13 cellular contexts compared by ENCODE assay signal in the genomic region with DNA sequence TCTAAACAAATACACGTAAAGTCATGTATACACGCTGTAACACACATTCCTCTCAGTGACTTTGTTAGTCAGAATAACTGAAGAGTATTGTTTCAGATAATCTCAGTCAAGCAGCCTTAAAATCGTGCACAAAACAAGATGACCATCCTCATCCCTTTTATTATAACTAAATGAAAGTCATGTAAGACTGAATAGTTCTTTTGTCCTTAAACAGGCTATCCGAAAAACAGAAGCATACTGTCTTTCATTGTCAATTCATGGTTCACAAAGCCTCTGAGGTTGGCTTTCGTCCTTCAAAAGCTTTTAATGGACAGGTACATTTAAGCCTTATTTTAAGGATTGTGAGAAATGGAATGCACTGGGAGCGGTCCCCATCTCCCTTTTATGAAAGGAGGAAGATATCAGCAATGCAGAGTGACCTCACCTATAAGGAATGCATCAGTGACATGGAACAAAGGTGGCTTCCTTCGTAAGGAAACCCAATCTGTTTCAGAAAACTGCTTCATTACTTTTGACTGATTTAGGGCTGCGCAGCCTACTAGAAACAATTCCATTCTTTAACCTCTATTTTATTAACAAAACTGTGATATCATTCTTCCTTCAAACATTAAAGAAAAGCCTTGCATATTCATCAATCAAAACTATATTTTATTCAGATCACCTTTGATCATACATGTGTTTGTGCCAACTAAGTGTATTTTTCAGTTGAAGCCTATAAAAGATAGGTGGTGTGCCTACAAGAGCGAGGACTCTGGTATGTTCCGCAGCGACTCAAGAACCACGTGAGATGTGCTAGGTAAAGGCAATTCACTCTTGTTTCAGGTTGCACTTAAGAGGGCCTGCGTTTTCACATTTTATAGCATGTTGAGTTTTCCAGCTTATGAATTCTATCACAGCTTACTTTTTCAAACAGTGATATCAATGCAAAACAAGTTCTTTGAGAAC. TPM values are rescaled to one million over a fixed set of nuclear protein-coding genes. Genes with fewer than 3 reads are reported as not detected.
A peak's percentile ranks its signal among the peaks of the same experiment; 100 is the strongest.
DNase-seq lines count a peak whose midpoint lies in the region; ATAC-seq and TF ChIP-seq lines count a peak whose summit lies in the region.
"Had no signal": no experiment of that assay in that cellular context is flagged by ENCODE, and none has a peak within 500 bp of the region (broad histone marks: within the 10 kb centered on the region; RNA-seq: fewer than 3 reads in every experiment).

No MANE protein-coding gene starts in this region.

- no peak overlapping the region for H2AFZ ChIP-seq in MM.1S (ENCODE audit: low read length)

- CTCF ChIA-PET in Caco-2 (lab: Charles Lee): no interaction called here
- CTCF ChIA-PET in Panc1 (lab: Charles Lee): no interaction called here

- H3K4me3 Mint-ChIP-seq in Caco-2 (ENCODE audit: unreplicated experiment): peak overlapping the region; percentile 70
- no peak overlapping the region for H3K4me3 Mint-ChIP-seq in endothelial cell (ENCODE audit: unreplicated experiment)
- H3K4me3 Mint-ChIP-seq in mesothelial cell of epicardium: no peak overlapping the region
- H3K4me3 Mint-ChIP-seq: activated naive CD4-positive, alpha-beta T cell treated with anti-CD3 and anti-CD28 coated beads, Interleukin-2, amount 50 U/mL, for 24 hours had no signal

- no peaks in the 10 kb centered on the region for H3K9me2 ChIP-seq in MM.1S (replicated peaks; ENCODE audit: insufficient read depth, low read length)

- H3K9me3 ChIP-seq in Caco-2 (no peaks in the 10 kb centered on the region), Panc1 (ENCODE audit: control insufficient read depth, insufficient read depth, low read depth, low read length) (no peaks in the 10 kb centered on the region), MG63 (no peaks in the 10 kb centered on the region), MM.1S (replicated peaks; ENCODE audit: insufficient read depth, low read length) (no peaks in the 10 kb centered on the region)

- intact Hi-C loops in Caco-2 (cut with micrococcal nuclease; ENCODE audit: unreplicated experiment) (loop anchor here (1.0 kb wide), 2 partner anchors 18 to 42 kb away; no protein-coding TSS in a partner anchor), Panc1 (cut with micrococcal nuclease; ENCODE audit: unreplicated experiment) (no loop called here)

- no peaks in the 10 kb centered on the region for H3F3A ChIP-seq in MM.1S (ENCODE audit: insufficient read depth, low read length)

- H3K27me3 ChIP-seq in Caco-2 (replicated peaks; ENCODE audit: control insufficient read depth, insufficient read depth, low read length) (no peaks in the 10 kb centered on the region), Panc1 (ENCODE audit: control insufficient read depth, insufficient read depth, low read length) (no peaks in the 10 kb centered on the region), MG63 (no peaks in the 10 kb centered on the region), MM.1S (replicated peaks; ENCODE audit: insufficient read depth, low read length) (no peaks in the 10 kb centered on the region)

- TF ChIP-seq CTCF in Caco-2 (IDR thresholded peaks at IDR 0.05; ENCODE audit: insufficient read depth in 1 of 2, low read depth in 1 of 2, low read length in 1 of 2, severe bottlenecking in 1 of 2, unreplicated experiment in 1 of 2): no peak
- no peak for TF ChIP-seq CTCF in Panc1 (IDR thresholded peaks at IDR 0.05)
- no peak for TF ChIP-seq CTCF in endothelial cell (IDR thresholded peaks at IDR 0.05; ENCODE audit: unreplicated experiment)
- TF ChIP-seq CTCF in mesothelial cell of epicardium (IDR thresholded peaks at IDR 0.05; ENCODE audit: unreplicated experiment): no peak
- no peak for TF ChIP-seq CTCF in MM.1S (IDR thresholded peaks at IDR 0.05; ENCODE audit: low read length)

- H3K4me1 ChIP-seq in Caco-2 (peaks cover 75% of the 10 kb centered on the region), Panc1 (ENCODE audit: control insufficient read depth, insufficient read depth, low read length) (peaks cover 37% of the 10 kb centered on the region), MM.1S (ENCODE audit: low read length) (no peaks in the 10 kb centered on the region)

- H3K4me2 ChIP-seq in MM.1S (ENCODE audit: low read depth, low read length): no peak overlapping the region

- BruUV-seq in Caco-2 (replicated peaks; lab: Mats Ljungman, UMichigan) (TSS peak; percentile 96), Panc1 (replicated peaks; lab: Mats Ljungman, UMichigan) (no TSS peak)

- peaks cover 3% of the 10 kb centered on the region; the same call in 1 of the 2 replicates for H3K79me2 ChIP-seq in MM.1S (ENCODE audit: low read length)

- no peak overlapping the region for H3K9ac ChIP-seq in MM.1S (ENCODE audit: low read length)

- DNase-seq in Caco-2: peak; percentile 68
- no peak for DNase-seq in Panc1 (ENCODE audit: low read depth, low spot score)
- no peak for DNase-seq in endothelial cell (ENCODE audit: low spot score)
- no peak for DNase-seq in mesothelial cell of epicardium (ENCODE audit: low spot score in 2 of 2, unreplicated experiment in 2 of 2)
- DNase-seq in MG63: no peak
- DNase-seq in MM.1S: no peak
- DNase-seq: activated CD4-positive, CD25-positive, alpha-beta regulatory T cell treated with anti-CD3 and anti-CD28 coated beads, Interleukin-2, amount 50 U/mL, for 72 hours; effector memory CD4-positive, alpha-beta T cell; NCI-H1930; SHP77 had no signal

- in situ Hi-C loops in Panc1 (cut with HindIII; ENCODE audit: low pct_unique_long_range_greater_than_20kb, low sequenced_read_pairs): no loop called here

- H3K27me3 Mint-ChIP-seq in Caco-2 (ENCODE audit: insufficient read depth, unreplicated experiment) (no peaks in the 10 kb centered on the region), endothelial cell (ENCODE audit: unreplicated experiment) (no peaks in the 10 kb centered on the region), mesothelial cell of epicardium (ENCODE audit: low read depth) (no peaks in the 10 kb centered on the region)

- H3K27ac ChIP-seq in Panc1 (ENCODE audit: low read length): peak overlapping the region; percentile 51; the same call in 1 of the 2 replicates
- no peak overlapping the region for H3K27ac ChIP-seq in MM.1S (ENCODE audit: low read length)

- H3K4me1 Mint-ChIP-seq in Caco-2 (ENCODE audit: low read depth, unreplicated experiment): peaks cover 72% of the 10 kb centered on the region
- H3K4me1 Mint-ChIP-seq in endothelial cell (ENCODE audit: unreplicated experiment): peaks cover 53% of the 10 kb centered on the region
- H3K4me1 Mint-ChIP-seq in mesothelial cell of epicardium: peaks cover 64% of the 10 kb centered on the region
- H3K4me1 Mint-ChIP-seq: activated naive CD4-positive, alpha-beta T cell treated with anti-CD3 and anti-CD28 coated beads, Interleukin-2, amount 50 U/mL, for 24 hours had no signal

- no peaks in the 10 kb centered on the region for H4K20me1 ChIP-seq in MM.1S (ENCODE audit: insufficient read depth, low read length)

- H3K4me3 ChIP-seq in Caco-2 (ENCODE audit: low read depth, low read length): no peak overlapping the region; the same call in 1 of the 2 replicates
- H3K4me3 ChIP-seq in Panc1 (ENCODE audit: low read depth in 2 of 2, low read length in 2 of 2): peak overlapping the region in 1 of 2 experiments; percentile 20; a peak in 1 of 4 replicates
- H3K4me3 ChIP-seq in MG63: no peak overlapping the region
- no peak overlapping the region for H3K4me3 ChIP-seq in MM.1S (ENCODE audit: low read length)

- ATAC-seq in Panc1 (no peak), GM19395 (IDR thresholded peaks at IDR 0.05; ENCODE audit: unreplicated experiment) (no peak), HG02759 (IDR thresholded peaks at IDR 0.05; ENCODE audit: unreplicated experiment) (no peak)

- POLR2A ChIA-PET in Caco-2 (lab: Charles Lee): interaction anchor here (1.1 to 1.3 kb wide), 2 partner anchors 18 to 241 kb away, joined by 5 to 8 read pairs; a partner anchor contains a TSS
- POLR2A ChIA-PET in Panc1 (lab: Charles Lee): no interaction called here

- H3K36me3 ChIP-seq in Caco-2 (ENCODE audit: control insufficient read depth, insufficient read depth, low read length): no peaks in the 10 kb centered on the region
- H3K36me3 ChIP-seq in Panc1 (ENCODE audit: control insufficient read depth, insufficient read depth, low read length): no peaks in the 10 kb centered on the region
- H3K36me3 ChIP-seq in MG63: peaks cover 6% of the 10 kb centered on the region
- no peaks in the 10 kb centered on the region for H3K36me3 ChIP-seq in MM.1S (replicated peaks; ENCODE audit: insufficient read depth, low read length)

- no peaks in the 10 kb centered on the region for H3K9me3 Mint-ChIP-seq in Caco-2 (ENCODE audit: unreplicated experiment)
- H3K9me3 Mint-ChIP-seq in endothelial cell (ENCODE audit: unreplicated experiment): no peaks in the 10 kb centered on the region
- H3K9me3 Mint-ChIP-seq in mesothelial cell of epicardium: peaks cover 4% of the 10 kb centered on the region
- H3K9me3 Mint-ChIP-seq: activated naive CD4-positive, alpha-beta T cell treated with anti-CD3 and anti-CD28 coated beads, Interleukin-2, amount 50 U/mL, for 24 hours had no signal

- H3K36me3 Mint-ChIP-seq in Caco-2 (ENCODE audit: insufficient read depth, unreplicated experiment): peaks cover 15% of the 10 kb centered on the region
- peaks cover 12% of the 10 kb centered on the region for H3K36me3 Mint-ChIP-seq in endothelial cell (ENCODE audit: low read depth, unreplicated experiment)
- H3K36me3 Mint-ChIP-seq in mesothelial cell of epicardium: peaks cover 6% of the 10 kb centered on the region
- H3K36me3 Mint-ChIP-seq: activated naive CD4-positive, alpha-beta T cell treated with anti-CD3 and anti-CD28 coated beads, Interleukin-2, amount 50 U/mL, for 24 hours had no signal

- H3K27ac Mint-ChIP-seq in Caco-2 (ENCODE audit: unreplicated experiment) (peak overlapping the region; percentile 98), endothelial cell (ENCODE audit: unreplicated experiment) (peak overlapping the region; percentile 77), mesothelial cell of epicardium (peak overlapping the region; percentile 71)
- H3K27ac Mint-ChIP-seq: activated naive CD4-positive, alpha-beta T cell treated with anti-CD3 and anti-CD28 coated beads, Interleukin-2, amount 50 U/mL, for 24 hours had no signal

RNA-seq across cellular contexts. Expression of a gene that starts 19.2 kb away (rescaled TPM):
- 25.1 and 28.1 TPM in 2 replicates for total RNA-seq in Caco-2 (2022)
- total RNA-seq in Panc1 (2021; ENCODE audit: unreplicated experiment): 11.5 TPM
- 5.8 TPM for polyA plus RNA-seq in Panc1 (2012; ENCODE audit: insufficient read length)
- 23.5 TPM for total RNA-seq in endothelial cell (ENCODE audit: unreplicated experiment)
- 18.1 to 20.3 TPM (median 19.6 TPM) in 3 replicates for total RNA-seq in mesothelial cell of epicardium
- 1.3 and 4.2 TPM in 2 replicates for total RNA-seq in MG63 (2014; rRNA removed; shearing (Covaris generic); ENCODE audit: low replicate concordance)

Comparison
In these comparisons a context has a peak if more than half of its experiments do, and no peak if none do; other contexts are left out.
1. DNase-seq: peak in Caco-2 (2 of 2); none in Panc1 (single experiment), endothelial cell (single experiment), mesothelial cell of epicardium (0 of 2), MG63 (single experiment) and MM.1S (single experiment).
2. Peak in every context shown above with its lines, with median percentiles within 50 percentile points of each other: H3K27ac Mint-ChIP-seq.